In the genomic region with DNA sequence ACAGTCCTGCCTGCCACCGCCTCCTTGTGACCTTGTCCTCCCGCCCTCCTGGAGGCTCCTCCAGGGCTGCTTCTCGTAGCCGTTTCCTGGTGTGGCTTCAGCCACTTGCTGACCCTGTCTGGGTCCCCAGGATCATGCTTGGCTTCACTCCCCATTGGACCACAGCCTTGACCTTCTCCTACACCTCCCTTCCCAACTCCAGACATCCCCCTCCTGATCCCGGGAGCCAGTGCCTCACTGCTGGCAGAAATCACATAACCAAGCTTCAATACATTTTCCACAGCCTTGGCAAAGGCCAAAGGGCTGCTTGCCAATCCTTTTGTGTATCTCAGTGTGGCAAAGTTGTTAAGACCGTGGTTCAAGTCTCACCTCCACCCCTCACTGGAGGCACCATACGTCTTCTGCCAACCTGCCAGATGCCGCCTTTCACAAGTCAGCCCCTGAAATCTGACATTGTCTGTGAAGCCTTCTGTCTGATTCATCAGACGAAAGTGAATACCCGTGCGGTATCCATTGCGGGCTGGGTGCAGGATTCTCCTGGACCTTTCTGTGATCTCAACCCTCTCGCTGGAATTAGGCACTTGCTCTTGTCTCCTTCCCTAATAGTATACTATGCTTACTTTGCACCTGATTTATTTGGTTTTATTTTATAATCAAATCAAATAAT, we compare ENCODE assay signal across 18 cellular contexts.
A peak's percentile ranks its signal among the peaks of the same experiment; 100 is the strongest.
DNase-seq lines count a peak whose midpoint lies in the region; ATAC-seq, FAIRE-seq and TF ChIP-seq lines count a peak whose summit lies in the region.
"Had no signal": no experiment of that assay in that cellular context is flagged by ENCODE, and none has a peak within 500 bp of the region (broad histone marks: within the 10 kb centered on the region; RNA-seq: fewer than 3 reads in every experiment).

No MANE protein-coding gene starts in this region.

- H3K27me3 ChIP-seq in bronchial epithelial cell (ENCODE audit: control insufficient read depth, insufficient read depth, low read length): no peaks in the 10 kb centered on the region

- FAIRE-seq in bronchial epithelial cell (lab: Jason Lieb, UNC): peak; percentile 23
- FAIRE-seq: GM12878, GM19239 had no signal

- DNase-seq in Right ventricle myocardium superior (no peak), Right ventricle myocardium inferior (ENCODE audit: missing footprints) (no peak), bronchial epithelial cell (ENCODE audit: low read depth) (no peak), left kidney (ENCODE audit: low read depth, low spot score) (peak; percentile 36), left colon (no peak), NCI-H2081 (lab: John Stamatoyannopoulos, UW) (no peak)
- DNase-seq in stimulated activated naive CD4-positive, alpha-beta T cell (lab: John Stamatoyannopoulos, UW): no peak
- DNase-seq: 8988T, GM23248, NCI-H1092 treated with DMSO at 0.1 percent for 48 hours, NCI-H2081 treated with DMSO at 0.1 percent for 48 hours, NCI-H510A, NCI-H748 treated with DMSO at 0.1 percent for 48 hours, OCI-M1 had no signal

- TF ChIP-seq CTCF in bronchial epithelial cell (IDR thresholded peaks at IDR 0.05; ENCODE audit: insufficient read depth, low read length, severe bottlenecking): no peak

- no peaks in the 10 kb centered on the region for H3K36me3 ChIP-seq in bronchial epithelial cell (ENCODE audit: control insufficient read depth, insufficient read depth, low read length)
- H3K36me3 ChIP-seq: HAP-1 had no signal

- peak; percentile 12 for ATAC-seq in Right ventricle myocardium superior (ENCODE audit: poor library complexity)
- ATAC-seq in Right ventricle myocardium inferior: no peak
- ATAC-seq in left colon: no peak
- no peak for ATAC-seq in HG02759 (IDR thresholded peaks at IDR 0.05; ENCODE audit: unreplicated experiment)
- ATAC-seq: GM12878 had no signal

- intact Hi-C loops in Right ventricle myocardium superior (cut with DNase I): no loop called here
- intact Hi-C loops in Right ventricle myocardium inferior (cut with DNase I): no loop called here
- intact Hi-C loops in left colon (cut with DNase I, micrococcal nuclease): no loop called here

- H3K4me3 ChIP-seq in bronchial epithelial cell (ENCODE audit: low read depth, low read length): no peak overlapping the region
- H3K4me3 ChIP-seq: GM12878, GM23248, HAP-1 had no signal
